ENCODE assay signal across 11 cellular contexts in genomic region chr11:133834399-133835257, GRCh38. TPM values are rescaled to one million over a fixed set of nuclear protein-coding genes. Genes with fewer than 3 reads are reported as not detected.
DNase-seq lines count a peak whose midpoint lies in the region; ATAC-seq and TF ChIP-seq lines count a peak whose summit lies in the region.
"Had no signal": no experiment of that assay in that cellular context is flagged by ENCODE, and none has a peak within 500 bp of the region (broad histone marks: within the 10 kb centered on the region; RNA-seq: fewer than 3 reads in every experiment).

No MANE protein-coding gene starts in this region.

- H3K36me3 ChIP-seq in lung (ENCODE audit: control insufficient read depth in 2 of 2, insufficient read depth in 2 of 2, low read length in 2 of 2): no peaks in the 10 kb centered on the region
- H3K36me3 ChIP-seq: uterus had no signal

- H3K27me3 ChIP-seq in lung (ENCODE audit: control insufficient read depth, insufficient read depth): no peaks in the 10 kb centered on the region
- H3K27me3 ChIP-seq: uterus had no signal

- peak; percentile 24 for DNase-seq in NCI-H1694 treated with DMSO at 0.1 percent for 48 hours (lab: John Stamatoyannopoulos, UW)
- no peak for DNase-seq in NCI-H1694 (lab: John Stamatoyannopoulos, UW)
- peak; percentile 22 for DNase-seq in lung (ENCODE audit: low spot score)
- DNase-seq in stimulated activated CD8-positive, alpha-beta memory T cell treated with anti-CD3 and anti-CD28 coated beads, Interleukin-4, amount 100 ng/mL, for 48 hours: no peak
- no peak for DNase-seq in NCI-H2107 treated with DMSO at 0.1 percent for 48 hours (lab: John Stamatoyannopoulos, UW; ENCODE audit: unreplicated experiment)
- DNase-seq in middle frontal gyrus (ENCODE audit: extremely low spot score, low spot score): no peak
- DNase-seq: NCI-H774, uterus had no signal

- H3K9me3 ChIP-seq in lung (ENCODE audit: control insufficient read depth in 2 of 2, insufficient read depth in 1 of 2, low read length in 1 of 2): peaks cover 0 to 1% of the 10 kb centered on the region in 2 donors
- H3K9me3 ChIP-seq: uterus had no signal

- H3K4me1 ChIP-seq in lung (ENCODE audit: control insufficient read depth in 2 of 2, insufficient read depth in 2 of 2, low read length in 2 of 2): no peaks in the 10 kb centered on the region
- H3K4me1 ChIP-seq: uterus had no signal

- TF ChIP-seq CTCF in lung (IDR thresholded peaks at IDR 0.05; ENCODE audit: control extremely low read depth, extremely low read depth): no peak

- no peak overlapping the region for H3K27ac ChIP-seq in lung (ENCODE audit: low read depth in 1 of 2, low read length in 1 of 2)
- H3K27ac ChIP-seq: uterus had no signal

- 80 to 83% methylated on average over 13 of the region's 13 CpGs for WGBS in lung, 2 donors

- ATAC-seq in GM21619 (IDR thresholded peaks at IDR 0.05; ENCODE audit: unreplicated experiment) (peak; percentile 18), HG03378 (IDR thresholded peaks at IDR 0.05; ENCODE audit: unreplicated experiment) (peak; percentile 18), lung (ENCODE audit: insufficient read depth, low FRiP score) (no peak)

- H3K4me3 ChIP-seq in lung: no peak overlapping the region
- H3K4me3 ChIP-seq: uterus had no signal

RNA-seq across cellular contexts. Expression of gene SPATA19, which starts 10.7 kb away (rescaled TPM):
- total RNA-seq in lung: not detected
- not detected for polyA plus RNA-seq in lung
- total RNA-seq: A172, uterus had no signal

Comparison
In these comparisons a context has a peak if more than half of its experiments do, and no peak if none do; other contexts are left out.
1. DNase-seq: peak in NCI-H1694 treated with DMSO at 0.1 percent for 48 hours (single experiment) and lung (single experiment); none in NCI-H1694 (single experiment), stimulated activated CD8-positive, alpha-beta memory T cell treated with anti-CD3 and anti-CD28 coated beads, Interleukin-4, amount 100 ng/mL, for 48 hours (single experiment), NCI-H2107 treated with DMSO at 0.1 percent for 48 hours (single experiment) and middle frontal gyrus (single experiment).